In the genomic region with DNA sequence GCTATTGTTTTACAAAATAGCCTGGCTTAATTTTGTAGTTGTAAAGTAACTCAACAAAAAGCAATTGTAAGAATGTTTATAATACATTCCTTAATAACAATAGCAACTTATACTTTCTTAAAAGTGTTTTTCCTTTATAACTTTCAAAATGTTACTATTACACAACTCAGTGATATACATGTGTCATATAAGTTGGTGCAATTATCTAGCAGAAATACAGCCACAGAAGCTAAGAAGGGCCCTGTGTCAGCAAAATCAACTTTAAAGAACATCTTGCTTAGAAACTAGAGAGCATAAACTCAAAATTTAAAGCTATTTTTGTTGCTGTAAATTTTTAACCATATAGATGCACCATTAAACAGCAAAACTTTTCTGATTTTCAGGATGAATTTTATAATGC, we compare ENCODE assay signal across 21 cellular contexts. TPM values are rescaled to one million over a fixed set of nuclear protein-coding genes. Genes with fewer than 3 reads are reported as not detected.
"Had no signal": no experiment of that assay in that cellular context is flagged by ENCODE, and none has a peak within 500 bp of the region (broad histone marks: within the 10 kb centered on the region; RNA-seq: fewer than 3 reads in every experiment).

No MANE protein-coding gene starts in this region.

- H3K27ac Mint-ChIP-seq: activated CD4-positive, alpha-beta T cell treated with anti-CD3 and anti-CD28 coated beads for 36 hours; activated CD8-positive, alpha-beta T cell treated with anti-CD3 and anti-CD28 coated beads for 36 hours; activated naive CD4-positive, alpha-beta T cell treated with anti-CD3 and anti-CD28 coated beads, Interleukin-2, amount 10 ng/mL, durations not matched to agents 7 days and 5 days; activated naive CD8-positive, alpha-beta T cell treated with anti-CD3 and anti-CD28 coated beads for 36 hours; activated T-cell treated with anti-CD3 and anti-CD28 coated beads, Interleukin-2, amount 50 U/mL, for 72 hours; activated T-helper 2 cell treated with anti-CD3 and anti-CD28 coated beads, Interferon-gamma antibody, Interleukin-2, Interleukin-4, amounts not matched to agents 10 μg/mL and 5 μg/mL and 100 μg/mL, durations not matched to agents 14 hours and 24 hours and 36 hours had no signal

- H3K4me2 ChIP-seq: PC-9 had no signal

- H3K9me3 Mint-ChIP-seq: activated CD8-positive, alpha-beta T cell treated with anti-CD3 and anti-CD28 coated beads for 36 hours; activated naive CD4-positive, alpha-beta T cell treated with anti-CD3 and anti-CD28 coated beads, Interleukin-2, amount 10 ng/mL, durations not matched to agents 7 days and 5 days; activated naive CD8-positive, alpha-beta T cell treated with anti-CD3 and anti-CD28 coated beads for 36 hours; activated T-cell treated with anti-CD3 and anti-CD28 coated beads, Interleukin-2, amount 50 U/mL, for 72 hours; activated T-helper 2 cell treated with anti-CD3 and anti-CD28 coated beads, Interferon-gamma antibody, Interleukin-2, Interleukin-4, amounts not matched to agents 10 μg/mL and 5 μg/mL and 100 μg/mL, durations not matched to agents 14 hours and 24 hours and 36 hours had no signal

- DNase-seq: activated CD4-positive, alpha-beta T cell treated with anti-CD3 and anti-CD28 coated beads for 36 hours; activated CD8-positive, alpha-beta memory T cell treated with anti-CD3 and anti-CD28 coated beads, Interleukin-2, amount 50 U/mL, for 4 hours; activated CD8-positive, alpha-beta T cell treated with anti-CD3 and anti-CD28 coated beads for 36 hours; activated gamma-delta T cell treated with Interleukin-2 at 50 U/mL for 16 hours; activated naive CD4-positive, alpha-beta T cell treated with anti-CD3 and anti-CD28 coated beads, Interleukin-2, amount 10 ng/mL, durations not matched to agents 7 days and 5 days; activated naive CD8-positive, alpha-beta T cell treated with anti-CD3 and anti-CD28 coated beads for 36 hours; activated T-cell treated with anti-CD3 and anti-CD28 coated beads, Interleukin-2, amount 50 U/mL, for 72 hours; brain microvascular endothelial cell; Kasumi-1; NCI-H1105 treated with DMSO at 0.1 percent for 48 hours; NCI-H1436 treated with DMSO at 0.1 percent for 48 hours; NCI-H187; NCI-H2081; NCI-H510A treated with DMSO at 0.1 percent for 48 hours; NCI-H69; PC-9; SIG-M5; T-helper 2 cell had no signal

- H3K27ac ChIP-seq: brain microvascular endothelial cell, cardiac muscle cell, PC-9, VCaP had no signal

- ATAC-seq: activated CD4-positive, alpha-beta T cell treated with anti-CD3 and anti-CD28 coated beads for 36 hours; activated CD8-positive, alpha-beta T cell treated with anti-CD3 and anti-CD28 coated beads for 36 hours; activated T-cell treated with anti-CD3 and anti-CD28 coated beads, Interleukin-2, amount 50 U/mL, for 72 hours had no signal

- H3K27me3 ChIP-seq: brain microvascular endothelial cell, cardiac muscle cell had no signal

- H3K4me3 Mint-ChIP-seq: activated CD4-positive, alpha-beta T cell treated with anti-CD3 and anti-CD28 coated beads for 36 hours; activated CD8-positive, alpha-beta T cell treated with anti-CD3 and anti-CD28 coated beads for 36 hours; activated naive CD4-positive, alpha-beta T cell treated with anti-CD3 and anti-CD28 coated beads, Interleukin-2, amount 10 ng/mL, durations not matched to agents 7 days and 5 days; activated naive CD8-positive, alpha-beta T cell treated with anti-CD3 and anti-CD28 coated beads for 36 hours; activated T-cell treated with anti-CD3 and anti-CD28 coated beads, Interleukin-2, amount 50 U/mL, for 72 hours had no signal

- H3K36me3 ChIP-seq: brain microvascular endothelial cell, cardiac muscle cell had no signal

- H3K4me3 ChIP-seq: cardiac muscle cell, PC-9 had no signal

- H2AFZ ChIP-seq: PC-9 had no signal

- H3K27me3 Mint-ChIP-seq: activated CD4-positive, alpha-beta T cell treated with anti-CD3 and anti-CD28 coated beads for 36 hours; activated CD8-positive, alpha-beta T cell treated with anti-CD3 and anti-CD28 coated beads for 36 hours; activated naive CD4-positive, alpha-beta T cell treated with anti-CD3 and anti-CD28 coated beads, Interleukin-2, amount 10 ng/mL, durations not matched to agents 7 days and 5 days; activated naive CD8-positive, alpha-beta T cell treated with anti-CD3 and anti-CD28 coated beads for 36 hours had no signal

- H3K4me1 Mint-ChIP-seq: activated CD4-positive, alpha-beta T cell treated with anti-CD3 and anti-CD28 coated beads for 36 hours; activated naive CD4-positive, alpha-beta T cell treated with anti-CD3 and anti-CD28 coated beads, Interleukin-2, amount 10 ng/mL, durations not matched to agents 7 days and 5 days; activated naive CD8-positive, alpha-beta T cell treated with anti-CD3 and anti-CD28 coated beads for 36 hours had no signal

RNA-seq across cellular contexts. Expression of a gene that starts 41.4 kb away (rescaled TPM):
- total RNA-seq: activated CD4-positive, alpha-beta T cell treated with anti-CD3 and anti-CD28 coated beads for 36 hours; activated CD8-positive, alpha-beta T cell treated with anti-CD3 and anti-CD28 coated beads for 36 hours; activated naive CD8-positive, alpha-beta T cell treated with anti-CD3 and anti-CD28 coated beads for 36 hours; activated T-cell treated with anti-CD3 and anti-CD28 coated beads, Interleukin-2, amount 50 U/mL, for 72 hours; activated T-helper 2 cell treated with anti-CD3 and anti-CD28 coated beads, Interferon-gamma antibody, Interleukin-2, Interleukin-4, amounts not matched to agents 10 μg/mL and 5 μg/mL and 100 μg/mL, durations not matched to agents 14 hours and 24 hours and 36 hours; PC-9 had no signal
